1 cellular context compared by ENCODE assay signal in the genomic region with DNA sequence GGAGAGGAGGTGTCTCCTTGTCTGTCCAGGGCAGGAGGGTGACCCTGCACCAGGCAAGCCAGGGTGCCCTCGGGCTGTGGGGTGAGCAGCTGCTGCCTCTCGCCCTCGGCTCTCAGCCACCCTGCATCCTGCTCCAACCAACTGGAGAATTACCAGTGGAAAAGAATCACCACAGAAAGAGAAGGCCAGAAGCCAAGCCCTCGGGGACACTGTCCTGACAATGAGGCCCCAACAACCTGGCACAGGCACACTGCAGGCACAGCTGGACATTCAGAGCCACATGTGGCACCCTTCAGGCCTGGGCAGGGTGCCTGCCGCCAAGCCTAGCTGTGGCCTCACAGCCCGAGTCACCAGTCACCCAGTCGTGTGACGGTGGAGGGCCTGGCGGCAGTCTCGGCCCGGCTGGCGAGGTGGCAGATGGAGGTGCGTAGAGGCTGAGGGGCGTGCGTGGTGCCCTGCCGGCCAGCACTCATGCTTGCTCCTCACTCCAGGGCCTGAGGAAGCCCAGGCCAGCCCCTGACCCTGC.
TF ChIP-seq lines count a peak whose summit lies in the region.

No MANE protein-coding gene starts in this region.

TF ChIP-seq in SK-N-SH treated with all-trans-retinoic acid at 6 μM for 48 hours, 23 proteins besides CTCF, POLR2A, EP300 and RAD21:
- TF ChIP-seq OSR1 (CRISPR knock-in tag; IDR thresholded peaks at IDR 0.05) = no peak
- TF ChIP-seq ARNTL (CRISPR knock-in tag; IDR thresholded peaks at IDR 0.05; ENCODE audit: borderline replicate concordance, low read depth) = no peak
- no peak for TF ChIP-seq ZNF8 (CRISPR knock-in tag; IDR thresholded peaks at IDR 0.05)
- no peak for TF ChIP-seq BACH2 (CRISPR knock-in tag; IDR thresholded peaks at IDR 0.05; ENCODE audit: borderline replicate concordance)
- TF ChIP-seq, protein P1, sequence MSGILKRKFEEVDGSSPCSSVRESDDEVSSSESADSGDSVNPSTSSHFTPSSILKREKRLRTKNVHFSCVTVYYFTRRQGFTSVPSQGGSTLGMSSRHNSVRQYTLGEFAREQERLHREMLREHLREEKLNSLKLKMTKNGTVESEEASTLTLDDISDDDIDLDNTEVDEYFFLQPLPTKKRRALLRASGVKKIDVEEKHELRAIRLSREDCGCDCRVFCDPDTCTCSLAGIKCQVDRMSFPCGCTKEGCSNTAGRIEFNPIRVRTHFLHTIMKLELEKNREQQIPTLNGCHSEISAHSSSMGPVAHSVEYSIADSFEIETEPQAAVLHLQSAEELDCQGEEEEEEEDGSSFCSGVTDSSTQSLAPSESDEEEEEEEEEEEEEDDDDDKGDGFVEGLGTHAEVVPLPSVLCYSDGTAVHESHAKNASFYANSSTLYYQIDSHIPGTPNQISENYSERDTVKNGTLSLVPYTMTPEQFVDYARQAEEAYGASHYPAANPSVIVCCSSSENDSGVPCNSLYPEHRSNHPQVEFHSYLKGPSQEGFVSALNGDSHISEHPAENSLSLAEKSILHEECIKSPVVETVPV (CRISPR knock-in tag; IDR thresholded peaks at IDR 0.05) = no peak
- TF ChIP-seq ZNF565 (CRISPR knock-in tag; conservative IDR thresholded peaks at IDR 0.05; ENCODE audit: low read depth) = no peak
- no peak for TF ChIP-seq CSDC2 (CRISPR knock-in tag; IDR thresholded peaks at IDR 0.05)
- TF ChIP-seq, protein P2, sequence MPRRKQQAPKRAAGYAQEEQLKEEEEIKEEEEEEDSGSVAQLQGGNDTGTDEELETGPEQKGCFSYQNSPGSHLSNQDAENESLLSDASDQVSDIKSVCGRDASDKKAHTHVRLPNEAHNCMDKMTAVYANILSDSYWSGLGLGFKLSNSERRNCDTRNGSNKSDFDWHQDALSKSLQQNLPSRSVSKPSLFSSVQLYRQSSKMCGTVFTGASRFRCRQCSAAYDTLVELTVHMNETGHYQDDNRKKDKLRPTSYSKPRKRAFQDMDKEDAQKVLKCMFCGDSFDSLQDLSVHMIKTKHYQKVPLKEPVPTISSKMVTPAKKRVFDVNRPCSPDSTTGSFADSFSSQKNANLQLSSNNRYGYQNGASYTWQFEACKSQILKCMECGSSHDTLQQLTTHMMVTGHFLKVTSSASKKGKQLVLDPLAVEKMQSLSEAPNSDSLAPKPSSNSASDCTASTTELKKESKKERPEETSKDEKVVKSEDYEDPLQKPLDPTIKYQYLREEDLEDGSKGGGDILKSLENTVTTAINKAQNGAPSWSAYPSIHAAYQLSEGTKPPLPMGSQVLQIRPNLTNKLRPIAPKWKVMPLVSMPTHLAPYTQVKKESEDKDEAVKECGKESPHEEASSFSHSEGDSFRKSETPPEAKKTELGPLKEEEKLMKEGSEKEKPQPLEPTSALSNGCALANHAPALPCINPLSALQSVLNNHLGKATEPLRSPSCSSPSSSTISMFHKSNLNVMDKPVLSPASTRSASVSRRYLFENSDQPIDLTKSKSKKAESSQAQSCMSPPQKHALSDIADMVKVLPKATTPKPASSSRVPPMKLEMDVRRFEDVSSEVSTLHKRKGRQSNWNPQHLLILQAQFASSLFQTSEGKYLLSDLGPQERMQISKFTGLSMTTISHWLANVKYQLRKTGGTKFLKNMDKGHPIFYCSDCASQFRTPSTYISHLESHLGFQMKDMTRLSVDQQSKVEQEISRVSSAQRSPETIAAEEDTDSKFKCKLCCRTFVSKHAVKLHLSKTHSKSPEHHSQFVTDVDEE (CRISPR knock-in tag; IDR thresholded peaks at IDR 0.05) = no peak
- no peak for TF ChIP-seq TCF4 (CRISPR knock-in tag; IDR thresholded peaks at IDR 0.05; ENCODE audit: borderline replicate concordance)
- TF ChIP-seq, protein P3, sequence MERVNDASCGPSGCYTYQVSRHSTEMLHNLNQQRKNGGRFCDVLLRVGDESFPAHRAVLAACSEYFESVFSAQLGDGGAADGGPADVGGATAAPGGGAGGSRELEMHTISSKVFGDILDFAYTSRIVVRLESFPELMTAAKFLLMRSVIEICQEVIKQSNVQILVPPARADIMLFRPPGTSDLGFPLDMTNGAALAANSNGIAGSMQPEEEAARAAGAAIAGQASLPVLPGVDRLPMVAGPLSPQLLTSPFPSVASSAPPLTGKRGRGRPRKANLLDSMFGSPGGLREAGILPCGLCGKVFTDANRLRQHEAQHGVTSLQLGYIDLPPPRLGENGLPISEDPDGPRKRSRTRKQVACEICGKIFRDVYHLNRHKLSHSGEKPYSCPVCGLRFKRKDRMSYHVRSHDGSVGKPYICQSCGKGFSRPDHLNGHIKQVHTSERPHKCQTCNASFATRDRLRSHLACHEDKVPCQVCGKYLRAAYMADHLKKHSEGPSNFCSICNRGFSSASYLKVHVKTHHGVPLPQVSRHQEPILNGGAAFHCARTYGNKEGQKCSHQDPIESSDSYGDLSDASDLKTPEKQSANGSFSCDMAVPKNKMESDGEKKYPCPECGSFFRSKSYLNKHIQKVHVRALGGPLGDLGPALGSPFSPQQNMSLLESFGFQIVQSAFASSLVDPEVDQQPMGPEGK (CRISPR knock-in tag; IDR thresholded peaks at IDR 0.05; ENCODE audit: borderline replicate concordance) = no peak
- no peak for TF ChIP-seq ZFP3 (CRISPR knock-in tag; IDR thresholded peaks at IDR 0.05)
- no peak for TF ChIP-seq PPARA (CRISPR knock-in tag; IDR thresholded peaks at IDR 0.05; ENCODE audit: borderline replicate concordance)
